In the genomic region with DNA sequence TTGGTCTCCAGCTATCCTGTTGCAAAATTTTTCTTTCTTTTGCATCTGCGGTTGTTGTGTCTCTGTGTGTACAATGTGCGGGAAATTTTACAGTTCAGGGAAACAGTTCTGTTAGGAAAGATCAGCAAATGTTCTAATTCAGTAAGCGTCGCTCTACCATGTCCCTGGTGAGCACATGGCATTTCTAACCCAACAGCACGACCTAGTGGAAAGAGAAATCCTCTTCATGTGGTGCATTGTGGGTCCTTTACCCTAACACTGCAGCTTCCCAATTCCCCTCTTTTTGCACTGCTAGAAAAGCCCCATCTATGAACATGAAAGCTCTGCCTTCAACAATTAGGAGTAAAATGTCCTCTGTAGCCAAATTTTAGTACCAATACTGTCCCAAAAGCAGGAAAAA, we compare ENCODE assay signal across 22 cellular contexts.
A peak's percentile ranks its signal among the peaks of the same experiment; 100 is the strongest.
DNase-seq lines count a peak whose midpoint lies in the region; FAIRE-seq and TF ChIP-seq lines count a peak whose summit lies in the region.
"Had no signal": no experiment of that assay in that cellular context is flagged by ENCODE, and none has a peak within 500 bp of the region (broad histone marks: within the 10 kb centered on the region; RNA-seq: fewer than 3 reads in every experiment).

No MANE protein-coding gene starts in this region.

- DNase-seq in BE2C (no peak), H54 (ENCODE audit: insufficient read length, low spot score) (peak; percentile 4), MM.1S (peak; percentile 40), SK-MEL-5 (ENCODE audit: low read depth, low spot score) (peak; percentile 73), activated T-cell treated with anti-CD3 and anti-CD28 coated beads for 4 hours (no peak), SK-N-DZ (ENCODE audit: low spot score) (no peak), RPMI8226 (no peak)
- no peak for DNase-seq in stimulated activated CD4-positive, alpha-beta T cell treated with anti-CD3 and anti-CD28 coated beads, Interleukin-2, amount 100 ng/mL, for 48 hours
- DNase-seq: activated CD8-positive, alpha-beta memory T cell treated with anti-CD3 and anti-CD28 coated beads, Interleukin-2, amount 50 U/mL, for 4 hours; activated naive CD8-positive, alpha-beta T cell treated with anti-CD3 and anti-CD28 coated beads for 36 hours; CD4-positive, alpha-beta T cell; dorsolateral prefrontal cortex; heart left ventricle; KG1; left colon; NCI-H1417; NCI-H2081 treated with DMSO at 0.1 percent for 48 hours; psoas muscle; stimulated activated CD4-positive, alpha-beta T cell treated with anti-CD3 and anti-CD28 coated beads, Interleukin-1b, Interleukin-23, amount 100 ng/mL, for 48 hours had no signal

- peak overlapping the region; percentile 40; the same call in 1 of the 2 replicates for H2AFZ ChIP-seq in MM.1S (ENCODE audit: low read length)

- H3K4me1 ChIP-seq in BE2C (0 out of 2 replicates have a peak, but pooled peaks cover 3% of the 10 kb centered on the region), MM.1S (ENCODE audit: low read length) (no peaks in the 10 kb centered on the region)
- H3K4me1 ChIP-seq: heart left ventricle, psoas muscle, SJCRH30, suprapubic skin had no signal

- H3K9me2 ChIP-seq in MM.1S (replicated peaks; ENCODE audit: insufficient read depth, low read length) = no peaks in the 10 kb centered on the region

- H3K79me2 ChIP-seq in MM.1S (ENCODE audit: low read length) = no peaks in the 10 kb centered on the region

- no peaks in the 10 kb centered on the region for H3F3A ChIP-seq in MM.1S (ENCODE audit: insufficient read depth, low read length)

- H3K36me3 ChIP-seq in BE2C = no peaks in the 10 kb centered on the region
- no peaks in the 10 kb centered on the region for H3K36me3 ChIP-seq in MM.1S (replicated peaks; ENCODE audit: insufficient read depth, low read length)
- H3K36me3 ChIP-seq: heart left ventricle, neutrophil, SJCRH30, suprapubic skin had no signal

- in situ Hi-C loops in SK-MEL-5 (cut with HindIII; ENCODE audit: low pct_unique_long_range_greater_than_20kb, low sequenced_read_pairs) = no loop called here

- no peaks in the 10 kb centered on the region for H4K20me1 ChIP-seq in MM.1S (ENCODE audit: insufficient read depth, low read length)

- TF ChIP-seq CTCF in BE2C (IDR thresholded peaks at IDR 0.05; ENCODE audit: low read depth, low read length) = peak; percentile 41
- peak; percentile 61 for TF ChIP-seq CTCF in MM.1S (IDR thresholded peaks at IDR 0.05; ENCODE audit: low read length)

- no peak for TF ChIP-seq POLR2A in H54 (IDR thresholded peaks at IDR 0.05; ENCODE audit: low read depth, low read length)

- H3K9me3 ChIP-seq in BE2C = 0 out of 2 replicates have a peak, but pooled peaks cover 3% of the 10 kb centered on the region
- no peaks in the 10 kb centered on the region for H3K9me3 ChIP-seq in MM.1S (replicated peaks; ENCODE audit: insufficient read depth, low read length)
- H3K9me3 ChIP-seq: SJCRH30 had no signal

- FAIRE-seq in H54 (lab: Jason Lieb, UNC) = peak; percentile 84

- no peak overlapping the region for H3K4me2 ChIP-seq in MM.1S (ENCODE audit: low read depth, low read length)

- H3K4me3 ChIP-seq in BE2C (ENCODE audit: low read depth, low read length) (no peak overlapping the region), MM.1S (ENCODE audit: low read length) (no peak overlapping the region)
- H3K4me3 ChIP-seq: dorsolateral prefrontal cortex, heart left ventricle, psoas muscle, SJCRH30, suprapubic skin had no signal

- no peak overlapping the region for H3K27ac ChIP-seq in MM.1S (ENCODE audit: low read length)
- H3K27ac ChIP-seq: dorsolateral prefrontal cortex, heart left ventricle, neutrophil, psoas muscle, SJCRH30, suprapubic skin had no signal

- no peak overlapping the region for H3K9ac ChIP-seq in MM.1S (ENCODE audit: low read length)

- H3K27me3 ChIP-seq in BE2C (no peaks in the 10 kb centered on the region), MM.1S (replicated peaks; ENCODE audit: insufficient read depth, low read length) (no peaks in the 10 kb centered on the region)
- H3K27me3 ChIP-seq: dorsolateral prefrontal cortex, heart left ventricle, neutrophil, SJCRH30, suprapubic skin had no signal

Comparison
In these comparisons a context has a peak if more than half of its experiments do, and no peak if none do; other contexts are left out.
1. DNase-seq: peak in H54 (single experiment), MM.1S (single experiment) and SK-MEL-5 (single experiment); none in BE2C (single experiment), activated T-cell treated with anti-CD3 and anti-CD28 coated beads for 4 hours (single experiment), SK-N-DZ (single experiment), RPMI8226 (single experiment) and stimulated activated CD4-positive, alpha-beta T cell treated with anti-CD3 and anti-CD28 coated beads, Interleukin-2, amount 100 ng/mL, for 48 hours (0 of 2).